8 cellular contexts compared by ENCODE assay signal in the genomic region with DNA sequence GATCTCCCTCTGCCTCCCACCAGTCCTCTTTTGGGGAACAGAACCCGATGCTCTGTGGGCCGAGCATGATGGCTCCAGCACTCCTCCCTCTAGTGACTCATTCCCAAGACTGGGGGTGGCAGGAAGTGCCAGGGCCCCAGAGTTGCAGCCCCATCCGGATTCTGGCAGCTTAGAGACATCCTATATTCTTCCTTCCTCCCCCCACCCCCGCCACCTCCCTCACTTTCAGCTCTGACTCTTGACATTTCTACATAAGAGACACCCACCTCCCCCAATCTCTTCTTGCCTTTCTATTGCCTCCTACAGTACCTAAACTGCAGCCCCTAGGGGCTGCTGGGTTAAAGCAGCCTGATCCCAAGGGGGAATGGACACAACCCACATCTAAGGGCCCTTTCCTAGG. TPM values are rescaled to one million over a fixed set of nuclear protein-coding genes. Genes with fewer than 3 reads are reported as not detected.
A peak's percentile ranks its signal among the peaks of the same experiment; 100 is the strongest.
DNase-seq lines count a peak whose midpoint lies in the region; ATAC-seq and TF ChIP-seq lines count a peak whose summit lies in the region.

No MANE protein-coding gene starts in this region.

- H3K9me3 ChIP-seq in KOPT-K1 (ENCODE audit: insufficient read depth, low read length, poor library complexity, severe bottlenecking) = no peaks in the 10 kb centered on the region
- H3K9me3 ChIP-seq in right lobe of liver = no peaks in the 10 kb centered on the region

- no peak for TF ChIP-seq CTCF in right lobe of liver (IDR thresholded peaks at IDR 0.05)

- DNase-seq in A172 (ENCODE audit: low spot score) = peak; percentile 88
- peak; percentile 52 for DNase-seq in activated T-cell treated with anti-CD3 and anti-CD28 coated beads for 48 hours (ENCODE audit: low read depth)
- DNase-seq in right lobe of liver = peak in 1 of 3 donors; percentile 19
- no peak for DNase-seq in HEK293T (ENCODE audit: extremely low spot score)

- no peaks in the 10 kb centered on the region for H3K36me3 ChIP-seq in KOPT-K1 (ENCODE audit: insufficient read depth, low read length)
- H3K36me3 ChIP-seq in right lobe of liver = no peaks in the 10 kb centered on the region

- no peak overlapping the region for H3K4me3 ChIP-seq in right lobe of liver

- WGBS in right lobe of liver (ENCODE audit: insufficient coverage, low coverage, low lambda C conversion rate, missing lambda C conversion rate) = 50% methylated on average over 1 of the region's 4 CpGs

- POLR2A ChIA-PET in HEK293T (lab: Yijun Ruan, JAX) = no interaction called here

- H3K4me1 ChIP-seq in right lobe of liver = no peaks in the 10 kb centered on the region

- H3K27ac ChIP-seq in KOPT-K1 (ENCODE audit: low read depth, low read length, poor library complexity, severe bottlenecking) = peak overlapping the region; percentile 8
- no peak overlapping the region for H3K27ac ChIP-seq in right lobe of liver

- CTCF ChIA-PET in HEK293T (lab: Yijun Ruan, JAX) = no interaction called here

- peak; percentile 24 to 60 (median 31) for ATAC-seq in right lobe of liver
- ATAC-seq in GM18520 (IDR thresholded peaks at IDR 0.05; ENCODE audit: unreplicated experiment) = no peak
- ATAC-seq in HG03469 (IDR thresholded peaks at IDR 0.05; ENCODE audit: unreplicated experiment) = no peak
- ATAC-seq in GM21447 (IDR thresholded peaks at IDR 0.05; ENCODE audit: unreplicated experiment) = no peak

- no peaks in the 10 kb centered on the region for H3K27me3 ChIP-seq in right lobe of liver

- TF ChIP-seq POLR2A in right lobe of liver (IDR thresholded peaks at IDR 0.05) = no peak

- intact Hi-C loops in right lobe of liver (cut with DNase I) = no loop called here

TF ChIP-seq in HEK293T, 16 proteins besides CTCF, POLR2A, EP300 and RAD21:
- TF ChIP-seq BHLHE40 (IDR thresholded peaks at IDR 0.05; ENCODE audit: borderline replicate concordance) (no peak), SUZ12 (IDR thresholded peaks at IDR 0.05) (no peak), LEF1 (IDR thresholded peaks at IDR 0.05; ENCODE audit: borderline replicate concordance) (no peak), HDGF (IDR thresholded peaks at IDR 0.05; ENCODE audit: borderline replicate concordance) (no peak), ELF4 (IDR thresholded peaks at IDR 0.05) (no peak), FOXM1 (IDR thresholded peaks at IDR 0.05; ENCODE audit: borderline replicate concordance) (no peak), NFRKB (IDR thresholded peaks at IDR 0.05) (no peak), ZNF384 (IDR thresholded peaks at IDR 0.05) (no peak), FOXA1 (IDR thresholded peaks at IDR 0.05) (no peak), ARNT (IDR thresholded peaks at IDR 0.05) (no peak), CTBP1 (IDR thresholded peaks at IDR 0.05; ENCODE audit: borderline replicate concordance) (no peak), SP1 (IDR thresholded peaks at IDR 0.05) (no peak), L3MBTL2 (conservative IDR thresholded peaks at IDR 0.05) (no peak), FOXK2 (IDR thresholded peaks at IDR 0.05) (no peak), TARDBP (IDR thresholded peaks at IDR 0.05) (no peak)
- TF ChIP-seq, protein P1, sequence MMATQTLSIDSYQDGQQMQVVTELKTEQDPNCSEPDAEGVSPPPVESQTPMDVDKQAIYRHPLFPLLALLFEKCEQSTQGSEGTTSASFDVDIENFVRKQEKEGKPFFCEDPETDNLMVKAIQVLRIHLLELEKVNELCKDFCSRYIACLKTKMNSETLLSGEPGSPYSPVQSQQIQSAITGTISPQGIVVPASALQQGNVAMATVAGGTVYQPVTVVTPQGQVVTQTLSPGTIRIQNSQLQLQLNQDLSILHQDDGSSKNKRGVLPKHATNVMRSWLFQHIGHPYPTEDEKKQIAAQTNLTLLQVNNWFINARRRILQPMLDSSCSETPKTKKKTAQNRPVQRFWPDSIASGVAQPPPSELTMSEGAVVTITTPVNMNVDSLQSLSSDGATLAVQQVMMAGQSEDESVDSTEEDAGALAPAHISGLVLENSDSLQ (IDR thresholded peaks at IDR 0.05) = no peak

RNA-seq across cellular contexts. Expression of a gene that starts 47.1 kb away (rescaled TPM):
- total RNA-seq in A172 (2014; rRNA removed; shearing (Covaris generic)) = 333 and 368 TPM in 2 replicates
- 10 to 100 TPM; 43.5 to 73.8 (median 65.3) TPM for total RNA-seq in right lobe of liver

RNA-seq across cellular contexts. Expression of a gene that starts 48.2 kb away (rescaled TPM):
- total RNA-seq in A172 (2014; rRNA removed; shearing (Covaris generic)) = 60.4 TPM in 2 replicates
- 10 to 100 TPM; 57.6 to 94.9 (median 67.0) TPM for total RNA-seq in right lobe of liver

Comparison
In these comparisons a context has a peak if more than half of its experiments do, and no peak if none do; other contexts are left out.
1. ATAC-seq: peak in right lobe of liver (4 of 4); none in GM18520 (single experiment), HG03469 (single experiment) and GM21447 (single experiment).